9 cellular contexts compared by ENCODE assay signal in the genomic region with DNA sequence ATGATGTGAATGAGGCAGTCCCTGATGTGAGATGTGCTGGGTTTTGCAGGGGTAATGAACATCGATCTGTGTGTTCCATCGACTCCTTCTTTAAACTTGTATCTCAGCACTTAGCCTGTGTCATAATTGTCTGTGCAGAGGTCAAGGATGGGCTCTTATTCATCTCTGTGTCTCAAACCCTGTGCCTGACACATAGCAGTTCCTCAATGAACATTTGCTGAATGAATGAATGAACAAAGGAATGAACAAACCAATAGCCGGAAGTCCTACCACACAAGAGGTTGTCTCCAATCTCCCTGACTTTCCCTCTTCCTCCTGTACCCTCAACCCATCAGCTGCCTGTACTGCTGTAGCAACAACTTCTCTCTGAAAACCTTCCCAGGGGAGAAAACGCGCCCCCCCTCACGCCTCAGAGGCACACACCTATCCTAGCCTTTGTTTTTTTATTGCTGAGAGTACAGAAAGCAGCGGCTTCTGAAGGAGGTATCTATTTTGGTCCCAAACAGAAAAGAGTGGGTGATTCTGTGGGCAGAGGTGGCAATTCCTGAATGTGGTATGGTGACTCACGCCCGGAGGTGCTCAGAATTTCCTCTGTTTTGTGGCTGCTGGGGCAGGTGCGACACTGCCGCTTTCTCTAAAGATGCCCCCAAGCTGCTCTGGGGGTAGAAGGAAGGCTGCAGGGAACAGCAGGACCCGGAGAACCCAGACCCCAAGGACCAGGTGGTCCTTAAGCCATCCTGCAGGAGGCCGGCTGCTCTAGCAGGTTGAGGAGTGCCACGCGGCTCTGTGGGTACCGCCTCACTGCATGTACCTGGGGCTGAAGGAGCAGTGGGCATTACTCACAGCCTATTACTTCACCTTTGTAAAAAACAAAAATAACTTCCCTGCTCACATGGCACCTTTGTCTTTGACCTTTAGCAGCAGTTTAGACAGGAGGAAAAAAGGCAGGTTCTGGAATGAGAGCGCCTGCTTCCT. TPM values are rescaled to one million over a fixed set of nuclear protein-coding genes. Genes with fewer than 3 reads are reported as not detected.
DNase-seq lines count a peak whose midpoint lies in the region; ATAC-seq and TF ChIP-seq lines count a peak whose summit lies in the region.
"Had no signal": no experiment of that assay in that cellular context is flagged by ENCODE, and none has a peak within 500 bp of the region (broad histone marks: within the 10 kb centered on the region; RNA-seq: fewer than 3 reads in every experiment).

No MANE protein-coding gene starts in this region.

- no peaks in the 10 kb centered on the region for H3K36me3 ChIP-seq in osteoblast (ENCODE audit: insufficient read depth, low read length)

- no peaks in the 10 kb centered on the region for H4K20me1 ChIP-seq in osteoblast (ENCODE audit: insufficient read depth, low read length)

- H3K9me3 ChIP-seq in osteoblast (ENCODE audit: low read depth, low read length): no peaks in the 10 kb centered on the region

- peaks cover 87% of the 10 kb centered on the region for H3K36me3 Mint-ChIP-seq in activated CD4-positive, alpha-beta memory T cell treated with anti-CD3 and anti-CD28 coated beads for 36 hours
- H3K36me3 Mint-ChIP-seq in stimulated activated effector memory CD8-positive, alpha-beta T cell treated with anti-CD3 and anti-CD28 coated beads, Interleukin-12 subunit alpha, Interleukin-12 subunit beta, amount 100 ng/mL, for 72 hours: peaks cover 98% of the 10 kb centered on the region

- POLR2A ChIA-PET in activated CD4-positive, alpha-beta memory T cell treated with anti-CD3 and anti-CD28 coated beads for 36 hours (lab: Charles Lee): interaction anchor here (1.0 to 16.2 kb wide), 11 partner anchors 7 to 84 kb away, joined by 3 to 343 read pairs (median 5); a partner anchor contains a TSS

- DNase-seq in CD1c-positive myeloid dendritic cell (ENCODE audit: extremely low spot score) (peak; percentile 67), head of caudate nucleus (peak in 38 of 42 donors; percentile 15 to 84 (median 52)), SHP77 treated with DMSO at 0.1 percent for 48 hours (lab: John Stamatoyannopoulos, UW) (no peak), NCI-H524 (lab: John Stamatoyannopoulos, UW) (no peak), osteoblast (ENCODE audit: insufficient read length, low spot score, missing footprints) (no peak)
- peak; percentile 92 for DNase-seq in activated CD4-positive, alpha-beta memory T cell treated with anti-CD3 and anti-CD28 coated beads for 36 hours
- DNase-seq in stimulated activated effector memory CD8-positive, alpha-beta T cell treated with anti-CD3 and anti-CD28 coated beads, Interleukin-12 subunit alpha, Interleukin-12 subunit beta, amount 100 ng/mL, for 72 hours (ENCODE audit: low spot score in 2 of 2): peak; percentile 64 to 90

- H3K27ac ChIP-seq in osteoblast (ENCODE audit: low read depth, low read length): no peak overlapping the region
- H3K27ac ChIP-seq: VCaP had no signal

- H3K4me3 Mint-ChIP-seq in activated CD4-positive, alpha-beta memory T cell treated with anti-CD3 and anti-CD28 coated beads for 36 hours: peak overlapping the region; percentile 83
- peak overlapping the region; percentile 79 for H3K4me3 Mint-ChIP-seq in stimulated activated effector memory CD8-positive, alpha-beta T cell treated with anti-CD3 and anti-CD28 coated beads, Interleukin-12 subunit alpha, Interleukin-12 subunit beta, amount 100 ng/mL, for 72 hours

- peak; percentile 29 for ATAC-seq in HG03045 (IDR thresholded peaks at IDR 0.05; ENCODE audit: unreplicated experiment)
- ATAC-seq in stimulated activated effector memory CD8-positive, alpha-beta T cell treated with anti-CD3 and anti-CD28 coated beads, Interleukin-12 subunit alpha, Interleukin-12 subunit beta, amount 100 ng/mL, for 72 hours: peak; percentile 69

- no peaks in the 10 kb centered on the region for H3K9me3 Mint-ChIP-seq in activated CD4-positive, alpha-beta memory T cell treated with anti-CD3 and anti-CD28 coated beads for 36 hours
- H3K9me3 Mint-ChIP-seq in stimulated activated effector memory CD8-positive, alpha-beta T cell treated with anti-CD3 and anti-CD28 coated beads, Interleukin-12 subunit alpha, Interleukin-12 subunit beta, amount 100 ng/mL, for 72 hours: no peaks in the 10 kb centered on the region

- intact Hi-C loops in activated CD4-positive, alpha-beta memory T cell treated with anti-CD3 and anti-CD28 coated beads for 36 hours (cut with micrococcal nuclease): loop anchor here (1.0 to 10.0 kb wide), 13 partner anchors 10 to 1992 kb away; a partner anchor contains a TSS
- intact Hi-C loops in head of caudate nucleus (cut with DNase I): no loop called here

- peak overlapping the region; percentile 98 for H3K27ac Mint-ChIP-seq in activated CD4-positive, alpha-beta memory T cell treated with anti-CD3 and anti-CD28 coated beads for 36 hours
- peak overlapping the region; percentile 97 for H3K27ac Mint-ChIP-seq in stimulated activated effector memory CD8-positive, alpha-beta T cell treated with anti-CD3 and anti-CD28 coated beads, Interleukin-12 subunit alpha, Interleukin-12 subunit beta, amount 100 ng/mL, for 72 hours

- H3K4me1 ChIP-seq in osteoblast (ENCODE audit: insufficient read depth, low read length): peaks cover 5% of the 10 kb centered on the region

- no peaks in the 10 kb centered on the region for H3K79me2 ChIP-seq in osteoblast (ENCODE audit: insufficient read depth, low read length)

- CTCF ChIA-PET in activated CD4-positive, alpha-beta memory T cell treated with anti-CD3 and anti-CD28 coated beads for 36 hours (lab: Charles Lee): interaction anchor here (0.8 to 13.1 kb wide), 2 partner anchors 10 to 33 kb away, joined by 6 to 167 read pairs; a partner anchor contains a TSS

- no peak overlapping the region for H3K4me3 ChIP-seq in osteoblast (ENCODE audit: insufficient read depth, low read length)

- no peak for TF ChIP-seq CTCF in osteoblast (IDR thresholded peaks at IDR 0.05; ENCODE audit: extremely low read depth, low read depth, low read length)

- peaks cover 86% of the 10 kb centered on the region for H3K4me1 Mint-ChIP-seq in activated CD4-positive, alpha-beta memory T cell treated with anti-CD3 and anti-CD28 coated beads for 36 hours (ENCODE audit: low read depth)
- peaks cover 90% of the 10 kb centered on the region for H3K4me1 Mint-ChIP-seq in stimulated activated effector memory CD8-positive, alpha-beta T cell treated with anti-CD3 and anti-CD28 coated beads, Interleukin-12 subunit alpha, Interleukin-12 subunit beta, amount 100 ng/mL, for 72 hours

- peaks cover 9% of the 10 kb centered on the region for H3K27me3 ChIP-seq in osteoblast (ENCODE audit: insufficient read depth, low read length)

- H2AFZ ChIP-seq in osteoblast (ENCODE audit: low read length): no peak overlapping the region

- H3K27me3 Mint-ChIP-seq in activated CD4-positive, alpha-beta memory T cell treated with anti-CD3 and anti-CD28 coated beads for 36 hours: no peaks in the 10 kb centered on the region

- H3K4me2 ChIP-seq in osteoblast (ENCODE audit: insufficient read depth, low read length): no peak overlapping the region

RNA-seq across cellular contexts. Expression of a gene that starts 9.6 kb away (rescaled TPM):
- 100 to 1,000 TPM; 961 to 988 TPM for total RNA-seq in activated CD4-positive, alpha-beta memory T cell treated with anti-CD3 and anti-CD28 coated beads for 36 hours
- not detected in 2 replicates for total RNA-seq in osteoblast

RNA-seq across cellular contexts. Expression of a gene that starts 36.3 kb away (rescaled TPM):
- total RNA-seq in activated CD4-positive, alpha-beta memory T cell treated with anti-CD3 and anti-CD28 coated beads for 36 hours: 100 to 1,000 TPM; 151 to 155 TPM
- 29.3 and 31.8 TPM in 2 replicates for total RNA-seq in osteoblast

Comparison
In these comparisons a context has a peak if more than half of its experiments do, and no peak if none do; other contexts are left out.
1. DNase-seq: peak in CD1c-positive myeloid dendritic cell (single experiment), activated CD4-positive, alpha-beta memory T cell treated with anti-CD3 and anti-CD28 coated beads for 36 hours (single experiment), head of caudate nucleus (38 of 42) and stimulated activated effector memory CD8-positive, alpha-beta T cell treated with anti-CD3 and anti-CD28 coated beads, Interleukin-12 subunit alpha, Interleukin-12 subunit beta, amount 100 ng/mL, for 72 hours (2 of 2); none in SHP77 treated with DMSO at 0.1 percent for 48 hours (single experiment), NCI-H524 (0 of 2) and osteoblast (single experiment).
2. RNA of a gene that starts 9.6 kb away (total RNA-seq): 961 to 988 TPM in activated CD4-positive, alpha-beta memory T cell treated with anti-CD3 and anti-CD28 coated beads for 36 hours; not detected in osteoblast; every median in the first group is over 100 times any median in the second.